Comparison of ENCODE assay signal across 10 cellular contexts in the genomic region with DNA sequence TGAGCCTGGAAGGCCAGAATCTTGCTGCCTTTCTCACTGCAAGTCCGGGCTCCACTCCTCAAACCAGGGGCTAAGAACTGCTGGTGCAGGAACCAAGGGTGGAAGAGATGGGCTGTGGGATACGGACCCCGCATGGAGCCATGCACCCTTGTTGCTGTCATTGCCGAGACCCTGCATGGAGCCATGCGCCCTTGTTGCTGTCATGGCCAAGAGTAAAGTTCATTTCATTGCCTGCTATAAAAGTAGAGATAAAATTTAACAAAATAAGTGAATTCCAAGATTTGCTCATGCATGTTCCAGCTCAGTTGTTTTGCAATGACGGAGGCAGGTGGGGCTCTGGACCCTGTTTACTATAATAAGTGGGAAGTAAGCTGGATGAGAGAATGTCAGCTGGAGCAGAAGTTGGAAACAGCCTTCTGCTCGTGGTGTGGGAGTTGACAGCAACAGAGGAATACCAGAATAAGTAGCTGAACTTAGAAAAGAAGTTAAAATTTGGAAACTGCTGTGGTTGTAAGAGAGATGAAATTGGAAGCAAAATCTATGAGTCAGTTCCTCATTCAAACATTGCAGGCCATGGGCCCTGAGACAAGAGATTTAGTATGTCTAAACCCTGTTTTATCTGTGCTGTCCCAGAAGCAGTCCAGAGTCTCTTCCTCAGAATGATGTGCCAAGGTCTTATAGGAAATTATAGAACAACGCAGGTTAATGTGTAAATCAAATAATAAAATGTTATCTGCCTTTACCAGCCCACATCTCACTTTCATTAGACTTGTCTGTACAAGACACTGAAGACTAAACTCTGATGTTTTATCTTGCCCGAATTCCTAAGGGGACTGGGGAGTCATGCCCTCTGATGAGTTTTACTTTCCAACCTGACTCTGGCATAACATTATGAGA. TPM values are rescaled to one million over a fixed set of nuclear protein-coding genes. Genes with fewer than 3 reads are reported as not detected.
A peak's percentile ranks its signal among the peaks of the same experiment; 100 is the strongest.
DNase-seq lines count a peak whose midpoint lies in the region; ATAC-seq and TF ChIP-seq lines count a peak whose summit lies in the region.
"Had no signal": no experiment of that assay in that cellular context is flagged by ENCODE, and none has a peak within 500 bp of the region (broad histone marks: within the 10 kb centered on the region; RNA-seq: fewer than 3 reads in every experiment).

No MANE protein-coding gene starts in this region.

- TF ChIP-seq CTCF in IMR-90 (conservative IDR thresholded peaks at IDR 0.05; ENCODE audit: low read depth, low read length) (no peak), ascending aorta (IDR thresholded peaks at IDR 0.05) (no peak), heart right ventricle (IDR thresholded peaks at IDR 0.05) (no peak), PC-9 (conservative IDR thresholded peaks at IDR 0.05) (no peak)

- H2BK15ac ChIP-seq in IMR-90 (ENCODE audit: low read depth, low read length): 0 out of 3 replicates have a peak overlapping the region, but pooled peaks have one; percentile 31

- 60% methylated on average over 2 of the region's 9 CpGs; no CpG with 5 or more reads in 1 of the 2 experiments for WGBS in IMR-90 (ENCODE audit: extremely low coverage in 2 of 2, insufficient read length in 1 of 2), 2 experiments
- WGBS in heart right ventricle, 2 donors: 67 to 74% methylated on average over 9 of the region's 9 CpGs

- 0 out of 2 replicates have a peak overlapping the region, but pooled peaks have one; percentile 15 for H3K23ac ChIP-seq in IMR-90 (ENCODE audit: low read depth, low read length)

- H2BK5ac ChIP-seq in IMR-90 (ENCODE audit: low read depth, low read length, poor library complexity, severe bottlenecking): peak overlapping the region; percentile 61

- CTCF ChIA-PET in IMR-90 (lab: Yijun Ruan, JAX) (interaction anchor here (0.6 kb wide), 1 partner anchor 1171 kb away, joined by 5 read pairs; no protein-coding TSS in a partner anchor), PC-9 (lab: Charles Lee) (no interaction called here)

- H3K9ac ChIP-seq in IMR-90 (ENCODE audit: low read depth, low read length): no peak overlapping the region

- H3K56ac ChIP-seq in IMR-90 (ENCODE audit: extremely low read depth, insufficient read depth, low read length): no peak overlapping the region; the same call in 1 of the 2 replicates

- 0 out of 2 replicates have a peak overlapping the region, but pooled peaks have one; percentile 35 for H3K14ac ChIP-seq in IMR-90 (replicated peaks; ENCODE audit: low read depth, low read length)

- no peak overlapping the region for H3K4me3 ChIP-seq in IMR-90 (ENCODE audit: insufficient read depth, low read depth, low read length)
- no peak overlapping the region for H3K4me3 ChIP-seq in ascending aorta
- no peak overlapping the region for H3K4me3 ChIP-seq in heart right ventricle
- no peak overlapping the region for H3K4me3 ChIP-seq in PC-9

- no peaks in the 10 kb centered on the region for H3K79me1 ChIP-seq in IMR-90 (ENCODE audit: low read depth in 1 of 2, low read length in 2 of 2)

- H4K5ac ChIP-seq in IMR-90 (ENCODE audit: low read depth, low read length): peak overlapping the region; percentile 30; the same call in 1 of the 2 replicates

- DNase-seq in IMR-90 (peak; percentile 64), ascending aorta (ENCODE audit: low spot score in 2 of 2) (no peak), heart right ventricle (peak in 1 of 2 donors; percentile 57), stromal cell of bone marrow (ENCODE audit: low read depth) (peak; percentile 66), PC-9 (no peak), NCI-H2107 treated with DMSO at 0.1 percent for 48 hours (lab: John Stamatoyannopoulos, UW; ENCODE audit: unreplicated experiment) (no peak)
- DNase-seq in central memory CD4-positive, alpha-beta T cell: no peak
- DNase-seq: activated T-cell treated with anti-CD3 and anti-CD28 coated beads, Interleukin-2, amount 50 U/mL, for 4 hours; NCI-H1048 had no signal

- H4K8ac ChIP-seq in IMR-90 (ENCODE audit: low read depth in 2 of 2, low read length in 2 of 2): peak overlapping the region in 1 of 2 experiments; percentile 1; a peak in 2 of 4 replicates

- H3K9me3 ChIP-seq in IMR-90 (ENCODE audit: control insufficient read depth, insufficient read depth, low read length) (no peaks in the 10 kb centered on the region; the same call in 1 of the 2 replicates), ascending aorta (no peaks in the 10 kb centered on the region), heart right ventricle (peaks cover 0 to 8% (median 0%) of the 10 kb centered on the region in 11 donors), PC-9 (ENCODE audit: insufficient read depth, low read depth) (no peaks in the 10 kb centered on the region)

- no peak overlapping the region for H3K4me2 ChIP-seq in IMR-90 (ENCODE audit: low read depth, low read length)
- no peak overlapping the region for H3K4me2 ChIP-seq in PC-9

- peaks cover 11% of the 10 kb centered on the region for H3K9me1 ChIP-seq in IMR-90 (ENCODE audit: insufficient read depth, low read length)

- intact Hi-C loops in IMR-90 (cut with micrococcal nuclease) (no loop called here), ascending aorta (cut with DNase I) (no loop called here), heart right ventricle (cut with DNase I) (no loop called here), PC-9 (cut with micrococcal nuclease; ENCODE audit: unreplicated experiment) (no loop called here)

- H2BK120ac ChIP-seq in IMR-90 (ENCODE audit: low read depth, low read length): peak overlapping the region; percentile 53; the same call in 1 of the 2 replicates

- ATAC-seq in IMR-90 (ENCODE audit: low read depth): peak; percentile 79
- ATAC-seq in heart right ventricle: peak; percentile 80 to 94 (median 86)
- no peak for ATAC-seq in HG02642 (IDR thresholded peaks at IDR 0.05; ENCODE audit: poor library complexity, unreplicated experiment)
- ATAC-seq: activated T-cell treated with anti-CD3 and anti-CD28 coated beads, Interleukin-2, amount 50 U/mL, for 4 hours had no signal

- H2AFZ ChIP-seq in IMR-90 (replicated peaks; ENCODE audit: low read length, poor library complexity) (no peak overlapping the region), PC-9 (no peak overlapping the region)

- in situ Hi-C loops in IMR-90 (cut with MboI; ENCODE audit: low sequenced_read_pairs): no loop called here

- H3K18ac ChIP-seq in IMR-90 (ENCODE audit: low read depth, low read length): peak overlapping the region; percentile 61

- H2AK9ac ChIP-seq in IMR-90 (replicated peaks; ENCODE audit: low read depth, low read length, poor library complexity): no peak overlapping the region

- peak overlapping the region; percentile 23 for H2BK20ac ChIP-seq in IMR-90 (ENCODE audit: low read depth, low read length)

- TF ChIP-seq RAD21 in IMR-90 (IDR thresholded peaks at IDR 0.05; ENCODE audit: low read length): no peak

- no peaks in the 10 kb centered on the region for H3K79me2 ChIP-seq in PC-9 (ENCODE audit: low read depth)

- dilution Hi-C loops in IMR-90 (cut with HindIII; ENCODE audit: low sequenced_read_pairs, unreplicated experiment): no loop called here

- no TSS peak for BruUV-seq in IMR-90 (replicated peaks; lab: Mats Ljungman, UMichigan)
- no TSS peak for BruUV-seq in PC-9 (replicated peaks; lab: Mats Ljungman, UMichigan)

- H3K4me1 ChIP-seq in IMR-90 (ENCODE audit: control insufficient read depth, insufficient read depth, low read length) (peaks cover 16% of the 10 kb centered on the region), ascending aorta (peaks cover 3 to 4% of the 10 kb centered on the region in 2 donors), heart right ventricle (peaks cover 0 to 14% (median 0%) of the 10 kb centered on the region in 9 donors), PC-9 (replicated peaks; ENCODE audit: insufficient read depth) (no peaks in the 10 kb centered on the region)

- H2AK5ac ChIP-seq in IMR-90 (ENCODE audit: low read depth, low read length): peak overlapping the region; percentile 25; the same call in 1 of the 2 replicates

- POLR2A ChIA-PET in IMR-90 (lab: Charles Lee; ENCODE audit: unreplicated experiment): no interaction called here
- POLR2A ChIA-PET in PC-9 (lab: Charles Lee; ENCODE audit: unreplicated experiment): no interaction called here

- peak overlapping the region; percentile 21 for H3K4ac ChIP-seq in IMR-90 (ENCODE audit: low read depth, low read length)

- H3K27me3 ChIP-seq in IMR-90 (ENCODE audit: control insufficient read depth, insufficient read depth, low read length) (no peaks in the 10 kb centered on the region), ascending aorta (no peaks in the 10 kb centered on the region), heart right ventricle (peaks cover 0 to 11% (median 0%) of the 10 kb centered on the region in 7 donors), PC-9 (ENCODE audit: insufficient read depth, low read depth) (peaks cover 54% of the 10 kb centered on the region)

- H3K36me3 ChIP-seq in IMR-90 (ENCODE audit: control insufficient read depth, insufficient read depth, low read length) (no peaks in the 10 kb centered on the region), ascending aorta (no peaks in the 10 kb centered on the region), heart right ventricle (no peaks in the 10 kb centered on the region), PC-9 (ENCODE audit: low read depth) (no peaks in the 10 kb centered on the region)

- no peaks in the 10 kb centered on the region for H3F3A ChIP-seq in PC-9 (ENCODE audit: insufficient read depth, low read depth)

- H3K27ac ChIP-seq in IMR-90 (ENCODE audit: insufficient read depth, low read length) (peak overlapping the region; percentile 54; the same call in 1 of the 2 replicates), ascending aorta (peak overlapping the region; percentile 48 to 53), heart right ventricle (peak overlapping the region in 7 of 10 donors; percentile 17 to 69 (median 61)), PC-9 (no peak overlapping the region)

- no peaks in the 10 kb centered on the region for H4K20me1 ChIP-seq in IMR-90 (ENCODE audit: insufficient read depth, low read length)
- H4K20me1 ChIP-seq in PC-9 (ENCODE audit: insufficient read depth): no peaks in the 10 kb centered on the region

- H3K9me2 ChIP-seq in PC-9 (ENCODE audit: insufficient read depth): no peaks in the 10 kb centered on the region

- TF ChIP-seq POLR2A in IMR-90 (IDR thresholded peaks at IDR 0.05; ENCODE audit: low read depth, low read length): no peak

- peak overlapping the region; percentile 57; the same call in 1 of the 2 replicates for H4K91ac ChIP-seq in IMR-90 (ENCODE audit: insufficient read depth, low read depth, low read length)

TF ChIP-seq in IMR-90, 13 proteins besides CTCF, POLR2A, EP300 and RAD21 (continues in another document):
- no peak for TF ChIP-seq CEBPB (IDR thresholded peaks at IDR 0.05; ENCODE audit: low read depth, low read length)
- no peak for TF ChIP-seq NFE2L2 (IDR thresholded peaks at IDR 0.05; ENCODE audit: low read depth, low read length)

RNA-seq across cellular contexts. Expression of a gene that starts 15.8 kb away (rescaled TPM):
- total RNA-seq in IMR-90 (2012; rRNA removed): 101 and 113 TPM in 2 replicates
- polyA plus RNA-seq in IMR-90 (2012; rRNA removed): 97.3 and 106 TPM in 2 replicates
- polyA plus RNA-seq in IMR-90 (2012; cell fraction: cytosol; rRNA removed): 99.4 and 135 TPM in 2 replicates
- 137 and 172 TPM in 2 replicates for polyA plus RNA-seq in IMR-90 (2012; cell fraction: nucleus; rRNA removed; ENCODE audit: low replicate concordance)
- 709 TPM for total RNA-seq in ascending aorta
- 10 to 100 TPM in 5 of 10 donors, 1 to 10 TPM in 5; 6.0 to 45.9 (median 10.7) TPM for total RNA-seq in heart right ventricle
- 10 to 100 TPM in 1 of 2 donors, 1 to 10 TPM in 1; 5.2 to 13.6 TPM for polyA plus RNA-seq in heart right ventricle
- not detected in 2 replicates for total RNA-seq in PC-9 (2021)

Comparison
In these comparisons a context has a peak if more than half of its experiments do, and no peak if none do; other contexts are left out.
1. DNase-seq: peak in IMR-90 (single experiment) and stromal cell of bone marrow (single experiment); none in ascending aorta (0 of 2), PC-9 (0 of 2), central memory CD4-positive, alpha-beta T cell (single experiment) and NCI-H2107 treated with DMSO at 0.1 percent for 48 hours (single experiment).